ENCODE assay signal across 11 cellular contexts in the genomic region with DNA sequence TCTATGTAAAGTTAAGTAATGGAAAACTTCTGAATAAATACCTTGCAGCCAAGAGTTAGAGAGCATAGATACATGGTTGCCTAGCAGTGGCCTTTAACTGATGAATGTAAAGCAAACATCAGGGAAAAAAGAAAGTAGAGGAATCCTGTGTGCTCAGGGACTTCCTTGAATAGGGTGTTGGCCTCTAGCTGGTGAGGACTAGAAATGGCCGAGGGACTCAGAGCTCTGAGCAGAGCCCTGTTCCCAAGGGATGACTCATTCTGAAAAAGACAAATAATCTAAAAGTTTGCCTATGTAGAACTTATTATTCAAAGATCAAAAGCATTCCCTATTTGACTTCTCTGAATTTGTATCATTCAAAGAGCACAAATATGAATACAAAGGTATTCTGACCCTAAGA.
DNase-seq lines count a peak whose midpoint lies in the region; ATAC-seq, FAIRE-seq and TF ChIP-seq lines count a peak whose summit lies in the region.
"Had no signal": no experiment of that assay in that cellular context is flagged by ENCODE, and none has a peak within 500 bp of the region (broad histone marks: within the 10 kb centered on the region; RNA-seq: fewer than 3 reads in every experiment).

No MANE protein-coding gene starts in this region.

- no peaks in the 10 kb centered on the region for H3K27me3 Mint-ChIP-seq in type B pancreatic cell

- no peak for DNase-seq in activated naive CD4-positive, alpha-beta T cell treated with anti-CD3 and anti-CD28 coated beads, Interleukin-2, amount 50 U/mL, for 72 hours (ENCODE audit: low spot score in 2 of 2)
- DNase-seq in activated naive CD4-positive, alpha-beta T cell (lab: John Stamatoyannopoulos, UW), result no peak
- DNase-seq in astrocyte of the cerebellum (ENCODE audit: low read depth) (peak; percentile 8), iris pigment epithelial cell (ENCODE audit: low read depth) (peak; percentile 65), type B pancreatic cell (ENCODE audit: extremely low spot score, unreplicated experiment) (no peak), vagina (ENCODE audit: extremely low spot score in 2 of 2) (no peak), H7 (no peak), kidney (no peak)
- DNase-seq: cortex of kidney, NCI-H510A had no signal

- H3K27ac ChIP-seq in vagina, result no peak overlapping the region
- no peak overlapping the region for H3K27ac ChIP-seq in kidney (ENCODE audit: low read depth in 2 of 2, low read length in 2 of 2)
- H3K27ac ChIP-seq: parathyroid adenoma had no signal

- H3K27ac Mint-ChIP-seq in activated naive CD4-positive, alpha-beta T cell treated with anti-CD3 and anti-CD28 coated beads, Interleukin-2, amount 50 U/mL, for 72 hours, result peak overlapping the region in 1 of 2 donors; percentile 50
- peak overlapping the region; percentile 85 for H3K27ac Mint-ChIP-seq in type B pancreatic cell

- no peak overlapping the region for H3K4me3 ChIP-seq in astrocyte of the cerebellum (ENCODE audit: low read depth, low read length)
- H3K4me3 ChIP-seq in vagina, result no peak overlapping the region
- no peak overlapping the region for H3K4me3 ChIP-seq in H7 (ENCODE audit: insufficient read depth, low read depth, low read length)
- H3K4me3 ChIP-seq in kidney (ENCODE audit: low read length in 2 of 2), result no peak overlapping the region

- peak; percentile 41 to 51 for ATAC-seq in activated naive CD4-positive, alpha-beta T cell treated with anti-CD3 and anti-CD28 coated beads, Interleukin-2, amount 50 U/mL, for 72 hours

- peaks cover 6 to 9% of the 10 kb centered on the region in 2 donors for H3K36me3 Mint-ChIP-seq in activated naive CD4-positive, alpha-beta T cell treated with anti-CD3 and anti-CD28 coated beads, Interleukin-2, amount 50 U/mL, for 72 hours
- H3K36me3 Mint-ChIP-seq in type B pancreatic cell, result no peaks in the 10 kb centered on the region

- H3K9me3 ChIP-seq in vagina (no peaks in the 10 kb centered on the region), kidney (ENCODE audit: control insufficient read depth in 1 of 2, low read length in 2 of 2) (no peaks in the 10 kb centered on the region)

- H3K4me1 Mint-ChIP-seq in type B pancreatic cell (ENCODE audit: unreplicated experiment), result peaks cover 42% of the 10 kb centered on the region

- no peak for TF ChIP-seq POLR2A in vagina (IDR thresholded peaks at IDR 0.05)

- no peak overlapping the region for H3K9ac ChIP-seq in kidney (ENCODE audit: low read length in 2 of 2)
- H3K9ac ChIP-seq: parathyroid adenoma had no signal

- intact Hi-C loops in vagina (cut with DNase I) (no loop called here), kidney (cut with DNase I) (no loop called here)

- no peak for FAIRE-seq in kidney (lab: Jason Lieb, UNC)

- no peaks in the 10 kb centered on the region for H3K9me3 Mint-ChIP-seq in activated naive CD4-positive, alpha-beta T cell treated with anti-CD3 and anti-CD28 coated beads, Interleukin-2, amount 50 U/mL, for 72 hours
- no peaks in the 10 kb centered on the region for H3K9me3 Mint-ChIP-seq in type B pancreatic cell

- in situ Hi-C loops in astrocyte of the cerebellum (cut with HindIII; ENCODE audit: low sequenced_read_pairs), result no loop called here

- H3K27me3 ChIP-seq in vagina (no peaks in the 10 kb centered on the region), H7 (ENCODE audit: control insufficient read depth, insufficient read depth, low read length) (no peaks in the 10 kb centered on the region)

- no peaks in the 10 kb centered on the region for H3K36me3 ChIP-seq in vagina
- H3K36me3 ChIP-seq in H7 (replicated peaks; ENCODE audit: control insufficient read depth, insufficient read depth, low read length), result no peaks in the 10 kb centered on the region
- H3K36me3 ChIP-seq in kidney (ENCODE audit: control insufficient read depth in 1 of 2, insufficient read depth in 2 of 2, low read length in 2 of 2), result peaks cover 3 to 4% of the 10 kb centered on the region in 2 donors

- H3K4me1 ChIP-seq in vagina, result peaks cover 7% of the 10 kb centered on the region
- H3K4me1 ChIP-seq in kidney (ENCODE audit: control insufficient read depth in 1 of 2, insufficient read depth in 1 of 2, low read depth in 1 of 2, low read length in 2 of 2), result peaks cover 1 to 3% of the 10 kb centered on the region in 2 donors

- peak overlapping the region; percentile 31 for H3K4me3 Mint-ChIP-seq in type B pancreatic cell

- TF ChIP-seq CTCF in astrocyte of the cerebellum (IDR thresholded peaks at IDR 0.05; ENCODE audit: low read depth, low read length, missing control alignments), result no peak
- no peak for TF ChIP-seq CTCF in type B pancreatic cell (conservative IDR thresholded peaks at IDR 0.05)
- TF ChIP-seq CTCF in vagina (IDR thresholded peaks at IDR 0.05), result no peak
- TF ChIP-seq CTCF in kidney (IDR thresholded peaks at IDR 0.05; ENCODE audit: borderline replicate concordance, extremely low read depth, insufficient read depth), result no peak

Comparison
In these comparisons a context has a peak if more than half of its experiments do, and no peak if none do; other contexts are left out.
1. DNase-seq: peak in astrocyte of the cerebellum (single experiment) and iris pigment epithelial cell (single experiment); none in activated naive CD4-positive, alpha-beta T cell treated with anti-CD3 and anti-CD28 coated beads, Interleukin-2, amount 50 U/mL, for 72 hours (0 of 2), activated naive CD4-positive, alpha-beta T cell (0 of 4), type B pancreatic cell (single experiment), vagina (0 of 2), H7 (single experiment) and kidney (single experiment).